In the genomic region with DNA sequence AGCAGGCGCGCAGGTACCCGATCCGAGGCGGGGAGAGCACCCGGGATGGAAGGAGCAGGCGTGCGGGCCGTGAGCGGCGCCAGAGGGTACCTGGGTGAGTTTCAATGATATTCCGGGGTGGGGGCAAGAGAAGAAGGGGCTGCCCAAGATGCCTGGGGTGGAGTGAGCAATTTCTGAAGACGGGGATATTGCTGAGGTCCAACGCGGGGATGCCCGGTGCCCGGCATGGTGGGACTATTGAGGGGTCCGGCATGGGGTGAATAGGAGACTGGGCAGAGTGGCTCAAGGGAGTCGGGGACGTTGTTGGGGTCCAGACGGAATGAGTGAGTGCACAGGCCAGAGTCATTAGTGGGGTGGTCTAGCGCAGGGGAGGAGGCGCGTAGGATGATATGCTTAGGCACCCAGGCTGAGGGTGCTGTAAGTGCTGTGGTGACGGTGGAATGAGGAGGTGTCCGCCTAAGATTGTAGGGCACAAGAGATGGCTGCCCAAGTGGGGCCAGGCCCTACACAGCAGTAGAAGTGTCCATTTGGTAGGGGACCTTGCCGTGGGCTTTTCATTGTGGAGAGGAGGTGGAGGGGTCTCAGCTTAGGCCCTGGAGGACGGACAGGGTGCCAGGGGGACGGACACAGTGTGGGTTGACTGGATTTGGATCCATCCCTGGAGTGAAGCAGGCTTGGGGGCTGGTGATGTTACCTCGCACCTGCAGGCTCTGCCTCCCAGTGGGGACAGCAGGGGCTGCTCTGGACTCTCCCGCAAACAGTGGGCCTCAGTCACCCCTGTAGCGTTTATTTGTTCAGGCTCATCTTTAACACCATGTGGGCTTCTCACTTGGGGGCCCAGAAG, we compare ENCODE assay signal across 8 cellular contexts. TPM values are rescaled to one million over a fixed set of nuclear protein-coding genes. Genes with fewer than 3 reads are reported as not detected.
DNase-seq lines count a peak whose midpoint lies in the region; ATAC-seq, FAIRE-seq and TF ChIP-seq lines count a peak whose summit lies in the region.

No MANE protein-coding gene starts in this region.

- peak; percentile 59 for DNase-seq in activated CD8-positive, alpha-beta memory T cell treated with anti-CD3 and anti-CD28 coated beads, Interleukin-2, amount 50 U/mL, for 48 hours
- DNase-seq in activated CD8-positive, alpha-beta memory T cell treated with anti-CD3 and anti-CD28 coated beads for 24 hours: no peak
- no peak for DNase-seq in HepG2 (ENCODE audit: low spot score)
- no peak for DNase-seq in tibial artery

- peak overlapping the region; percentile 93 to 96 (median 96) for H3K27ac Mint-ChIP-seq in brain

- H3K9me3 ChIP-seq in HepG2 (ENCODE audit: low read length) (no peaks in the 10 kb centered on the region), tibial artery (no peaks in the 10 kb centered on the region)

- no peak for FAIRE-seq in HepG2 (lab: Jason Lieb, UNC)

- in situ Hi-C loops in HepG2 (cut with HindIII; ENCODE audit: extremely low pct_ligation_motif_present, low pct_unique_long_range_greater_than_20kb): no loop called here

- no peak for TF ChIP-seq EP300 in HepG2 (IDR thresholded peaks at IDR 0.05; ENCODE audit: low read depth in 2 of 2, low read length in 2 of 2)
- TF ChIP-seq EP300 in HepG2 (CRISPR knock-in tag; IDR thresholded peaks at IDR 0.05; ENCODE audit: borderline replicate concordance): no peak

- peaks cover 6% of the 10 kb centered on the region for H3K79me2 ChIP-seq in HepG2 (ENCODE audit: insufficient read depth, low read length)

- no peaks in the 10 kb centered on the region for H4K20me1 ChIP-seq in HepG2 (ENCODE audit: insufficient read depth, low read length)

- H3K4me3 ChIP-seq in HepG2 (replicated peaks in 1 of 3; ENCODE audit: insufficient read depth in 1 of 3, low read depth in 2 of 3, low read length in 3 of 3) (peak overlapping the region; percentile 73 to 97 (median 96)), tibial artery (peak overlapping the region; percentile 87 to 100)

- WGBS in HepG2 (ENCODE audit: low lambda C conversion rate): under 1% methylated on average over 27 of the region's 32 CpGs

- H3K27me3 Mint-ChIP-seq in brain: peaks cover 11% of the 10 kb centered on the region

- peak overlapping the region; percentile 59 for H2AFZ ChIP-seq in HepG2 (ENCODE audit: low read length)

- H3K4me2 ChIP-seq in HepG2 (ENCODE audit: low read depth, low read length): peak overlapping the region; percentile 94

- POLR2A ChIA-PET in HepG2 (lab: Yijun Ruan, JAX): interaction anchor here (0.6 to 2.5 kb wide), 12 partner anchors 9 to 161 kb away, joined by 3 to 13 read pairs (median 4); partner anchors contain the start of genes DOLPP1, PTPA and SH3GLB2

- H3K36me3 Mint-ChIP-seq in brain: peaks cover 8% of the 10 kb centered on the region

- H3K4me1 ChIP-seq in HepG2 (ENCODE audit: insufficient read depth, low read length) (peaks cover 27% of the 10 kb centered on the region), tibial artery (peaks cover 0 to 29% (median 18%) of the 10 kb centered on the region in 4 donors)

- H3K9ac ChIP-seq in HepG2 (ENCODE audit: insufficient read depth, low read depth, low read length): peak overlapping the region; percentile 67

- ATAC-seq in HepG2 (peak; percentile 61), HG03108 (IDR thresholded peaks at IDR 0.05; ENCODE audit: unreplicated experiment) (no peak), HG02759 (IDR thresholded peaks at IDR 0.05; ENCODE audit: unreplicated experiment) (no peak), GM18870 (IDR thresholded peaks at IDR 0.05; ENCODE audit: unreplicated experiment) (no peak)

- intact Hi-C loops in HepG2 (cut with micrococcal nuclease; ENCODE audit: unreplicated experiment) (loop anchor here (5.0 kb wide), 1 partner anchor 45 kb away; the partner anchor contains the start of gene DOLPP1), tibial artery (cut with DNase I; ENCODE audit: low total_unique reads) (no loop called here)

- H3K27ac ChIP-seq in HepG2 (ENCODE audit: extremely low read length, insufficient read depth, low read length) (peak overlapping the region; percentile 43), tibial artery (peak overlapping the region; percentile 74 to 90)

- CTCF ChIA-PET in HepG2 (lab: Yijun Ruan, JAX; ENCODE audit: low intra/inter-chr PET ratio, low total read pairs): no interaction called here

- H3K27me3 ChIP-seq in HepG2 (ENCODE audit: control insufficient read depth in 1 of 2, insufficient read depth in 2 of 2, low read length in 2 of 2): no peaks in the 10 kb centered on the region; a peak in 1 of 5 replicates
- no peaks in the 10 kb centered on the region for H3K27me3 ChIP-seq in tibial artery

- H3K4me3 Mint-ChIP-seq in brain: peak overlapping the region; percentile 94 to 99 (median 96)

- TF ChIP-seq RAD21 in HepG2 (CRISPR knock-in tag; IDR thresholded peaks at IDR 0.05): no peak

- BruUV-seq in HepG2 (replicated peaks; lab: Mats Ljungman, UMichigan): TSS peak; percentile 52

- TF ChIP-seq POLR2A in HepG2 (IDR thresholded peaks at IDR 0.05; ENCODE audit: insufficient read depth in 1 of 2, low read depth in 2 of 2, low read length in 2 of 2): no peak

- peaks cover 3 to 8% of the 10 kb centered on the region in 2 experiments; a peak in 4 of 5 replicates for H3K36me3 ChIP-seq in HepG2 (replicated peaks in 1 of 2; ENCODE audit: control insufficient read depth in 1 of 2, insufficient read depth in 2 of 2, low read length in 2 of 2)
- H3K36me3 ChIP-seq in tibial artery: peaks cover 15 to 19% (median 18%) of the 10 kb centered on the region in 3 donors

- peaks cover 0 to 2% (median 0%) of the 10 kb centered on the region in 5 experiments for H3K9me3 Mint-ChIP-seq in brain

- TF ChIP-seq CTCF in brain (conservative IDR thresholded peaks at IDR 0.05) (no peak), HepG2 (CRISPR knock-in tag; IDR thresholded peaks at IDR 0.05) (no peak), tibial artery (IDR thresholded peaks at IDR 0.05) (no peak)

- peaks cover 39% of the 10 kb centered on the region for H3K4me1 Mint-ChIP-seq in brain

RNA-seq across cellular contexts. Expression of gene MIGA2, which starts 0.7 kb away (rescaled TPM):
- polyA plus RNA-seq in brain (ENCODE audit: insufficient read depth, low read depth, low replicate concordance) (15.0 TPM), HepG2 (2011; rRNA removed) (10.8 and 12.2 TPM in 2 replicates)
- 8.9 and 17.1 TPM in 2 replicates for total RNA-seq in HepG2 (2016; rRNA removed; fragmentation: Illumina TruSeq; extraction: Trizol)
- total RNA-seq in HepG2 (2016; cell fraction: cytosol; rRNA removed; fragmentation: Illumina TruSeq; extraction: Trizol; ENCODE audit: low read depth): 5.8 TPM in 2 replicates
- total RNA-seq in HepG2 (2016; cell fraction: insoluble cytoplasmic fraction; rRNA removed; fragmentation: Illumina TruSeq; extraction: Trizol): 8.3 and 17.7 TPM in 2 replicates
- 6.6 and 6.9 TPM in 2 replicates for total RNA-seq in HepG2 (2016; cell fraction: membrane; rRNA removed; fragmentation: Illumina TruSeq; extraction: Trizol)
- 22.2 and 26.2 TPM in 2 replicates for total RNA-seq in HepG2 (2016; cell fraction: nucleus; rRNA removed; fragmentation: Illumina TruSeq; extraction: Trizol)
- 4.8 and 7.2 TPM in 2 replicates for polyA plus RNA-seq in HepG2 (2011; cell fraction: cytosol; rRNA removed)
- 118 and 145 TPM in 2 replicates for polyA plus RNA-seq in HepG2 (2011; cell fraction: nucleus; rRNA removed)
- polyA plus RNA-seq in HepG2 (2012): 3.9 and 9.8 TPM in 2 replicates
- 1.3 and 1.6 TPM in 2 replicates for polyA plus RNA-seq in HepG2 (2016; cell fraction: cytosol; fragmentation: Illumina TruSeq; extraction: Trizol; ENCODE audit: low read depth)
- polyA plus RNA-seq in HepG2 (2016; cell fraction: insoluble cytoplasmic fraction; fragmentation: Illumina TruSeq; extraction: Trizol; ENCODE audit: low read depth): 5.8 and 6.3 TPM in 2 replicates
- 3.4 and 4.3 TPM in 2 replicates for polyA plus RNA-seq in HepG2 (2016; cell fraction: membrane; fragmentation: Illumina TruSeq; extraction: Trizol; ENCODE audit: low read depth)
- polyA plus RNA-seq in HepG2 (2016; cell fraction: nucleus; fragmentation: Illumina TruSeq; extraction: Trizol; ENCODE audit: insufficient read depth, low read depth): 44.0 and 50.8 TPM in 2 replicates
- polyA minus RNA-seq in HepG2 (2011; rRNA and poly(A)+ RNA removed; ENCODE audit: low replicate concordance): 17.4 and 26.1 TPM in 2 replicates
- 4.4 and 5.0 TPM in 2 replicates for polyA minus RNA-seq in HepG2 (2011; cell fraction: cytosol; rRNA and poly(A)+ RNA removed)
- 18.5 and 19.6 TPM in 2 replicates for polyA minus RNA-seq in HepG2 (2011; cell fraction: nucleus; rRNA and poly(A)+ RNA removed)

RNA-seq across cellular contexts. Expression of gene SH3GLB2, which starts 9.0 kb away (rescaled TPM):
- polyA plus RNA-seq in brain (ENCODE audit: insufficient read depth, low read depth, low replicate concordance): 285 TPM
- 10.5 and 24.0 TPM in 2 replicates for total RNA-seq in HepG2 (2016; rRNA removed; fragmentation: Illumina TruSeq; extraction: Trizol)
- total RNA-seq in HepG2 (2016; cell fraction: cytosol; rRNA removed; fragmentation: Illumina TruSeq; extraction: Trizol; ENCODE audit: low read depth): 5.7 and 6.3 TPM in 2 replicates
- total RNA-seq in HepG2 (2016; cell fraction: insoluble cytoplasmic fraction; rRNA removed; fragmentation: Illumina TruSeq; extraction: Trizol): 10.1 and 22.9 TPM in 2 replicates
- total RNA-seq in HepG2 (2016; cell fraction: membrane; rRNA removed; fragmentation: Illumina TruSeq; extraction: Trizol): 9.8 and 12.3 TPM in 2 replicates
- 28.6 and 31.6 TPM in 2 replicates for total RNA-seq in HepG2 (2016; cell fraction: nucleus; rRNA removed; fragmentation: Illumina TruSeq; extraction: Trizol)
- 40.6 and 68.0 TPM in 2 replicates for polyA plus RNA-seq in HepG2 (2011; rRNA removed)
- 23.7 and 25.8 TPM in 2 replicates for polyA plus RNA-seq in HepG2 (2011; cell fraction: cytosol; rRNA removed)
- polyA plus RNA-seq in HepG2 (2011; cell fraction: nucleus; rRNA removed): 356 and 393 TPM in 2 replicates
- polyA plus RNA-seq in HepG2 (2012): 17.4 and 18.7 TPM in 2 replicates
- polyA plus RNA-seq in HepG2 (2016; cell fraction: cytosol; fragmentation: Illumina TruSeq; extraction: Trizol; ENCODE audit: low read depth): 7.5 and 8.5 TPM in 2 replicates
- polyA plus RNA-seq in HepG2 (2016; cell fraction: insoluble cytoplasmic fraction; fragmentation: Illumina TruSeq; extraction: Trizol; ENCODE audit: low read depth): 13.7 and 15.9 TPM in 2 replicates
- 11.0 and 13.2 TPM in 2 replicates for polyA plus RNA-seq in HepG2 (2016; cell fraction: membrane; fragmentation: Illumina TruSeq; extraction: Trizol; ENCODE audit: low read depth)
- 80.7 and 100 TPM in 2 replicates for polyA plus RNA-seq in HepG2 (2016; cell fraction: nucleus; fragmentation: Illumina TruSeq; extraction: Trizol; ENCODE audit: insufficient read depth, low read depth)
- 29.6 and 163 TPM in 2 replicates for polyA minus RNA-seq in HepG2 (2011; rRNA and poly(A)+ RNA removed; ENCODE audit: low replicate concordance)
- 10.4 and 14.1 TPM in 2 replicates for polyA minus RNA-seq in HepG2 (2011; cell fraction: cytosol; rRNA and poly(A)+ RNA removed)
- 20.3 and 22.6 TPM in 2 replicates for polyA minus RNA-seq in HepG2 (2011; cell fraction: nucleus; rRNA and poly(A)+ RNA removed)

RNA-seq across cellular contexts. Expression of gene DOLPP1, which starts 43.8 kb away (rescaled TPM):
- polyA plus RNA-seq in brain (ENCODE audit: insufficient read depth, low read depth, low replicate concordance) (40.8 TPM), HepG2 (2011; rRNA removed) (20.9 and 21.0 TPM in 2 replicates)
- 15.1 and 34.1 TPM in 2 replicates for total RNA-seq in HepG2 (2016; rRNA removed; fragmentation: Illumina TruSeq; extraction: Trizol)
- 4.4 and 4.8 TPM in 2 replicates for total RNA-seq in HepG2 (2016; cell fraction: cytosol; rRNA removed; fragmentation: Illumina TruSeq; extraction: Trizol; ENCODE audit: low read depth)
- total RNA-seq in HepG2 (2016; cell fraction: insoluble cytoplasmic fraction; rRNA removed; fragmentation: Illumina TruSeq; extraction: Trizol): 14.3 and 33.9 TPM in 2 replicates
- total RNA-seq in HepG2 (2016; cell fraction: membrane; rRNA removed; fragmentation: Illumina TruSeq; extraction: Trizol): 11.5 and 12.2 TPM in 2 replicates
- 27.9 and 34.5 TPM in 2 replicates for total RNA-seq in HepG2 (2016; cell fraction: nucleus; rRNA removed; fragmentation: Illumina TruSeq; extraction: Trizol)
- 18.4 and 24.7 TPM in 2 replicates for polyA plus RNA-seq in HepG2 (2011; cell fraction: cytosol; rRNA removed)
- 17.8 and 22.4 TPM in 2 replicates for polyA plus RNA-seq in HepG2 (2011; cell fraction: nucleus; rRNA removed)
- polyA plus RNA-seq in HepG2 (2012): 7.5 and 9.0 TPM in 2 replicates
- polyA plus RNA-seq in HepG2 (2016; cell fraction: cytosol; fragmentation: Illumina TruSeq; extraction: Trizol; ENCODE audit: low read depth): 3.5 and 3.7 TPM in 2 replicates
- polyA plus RNA-seq in HepG2 (2016; cell fraction: insoluble cytoplasmic fraction; fragmentation: Illumina TruSeq; extraction: Trizol; ENCODE audit: low read depth): 15.8 and 16.0 TPM in 2 replicates
- polyA plus RNA-seq in HepG2 (2016; cell fraction: membrane; fragmentation: Illumina TruSeq; extraction: Trizol; ENCODE audit: low read depth): 6.2 and 7.2 TPM in 2 replicates
- polyA plus RNA-seq in HepG2 (2016; cell fraction: nucleus; fragmentation: Illumina TruSeq; extraction: Trizol; ENCODE audit: insufficient read depth, low read depth): 48.2 and 51.4 TPM in 2 replicates
- 31.9 and 42.4 TPM in 2 replicates for polyA minus RNA-seq in HepG2 (2011; rRNA and poly(A)+ RNA removed; ENCODE audit: low replicate concordance)
- polyA minus RNA-seq in HepG2 (2011; cell fraction: cytosol; rRNA and poly(A)+ RNA removed): 9.3 and 12.5 TPM in 2 replicates
- 4.4 and 6.6 TPM in 2 replicates for polyA minus RNA-seq in HepG2 (2011; cell fraction: nucleus; rRNA and poly(A)+ RNA removed)
